In the genomic region with DNA sequence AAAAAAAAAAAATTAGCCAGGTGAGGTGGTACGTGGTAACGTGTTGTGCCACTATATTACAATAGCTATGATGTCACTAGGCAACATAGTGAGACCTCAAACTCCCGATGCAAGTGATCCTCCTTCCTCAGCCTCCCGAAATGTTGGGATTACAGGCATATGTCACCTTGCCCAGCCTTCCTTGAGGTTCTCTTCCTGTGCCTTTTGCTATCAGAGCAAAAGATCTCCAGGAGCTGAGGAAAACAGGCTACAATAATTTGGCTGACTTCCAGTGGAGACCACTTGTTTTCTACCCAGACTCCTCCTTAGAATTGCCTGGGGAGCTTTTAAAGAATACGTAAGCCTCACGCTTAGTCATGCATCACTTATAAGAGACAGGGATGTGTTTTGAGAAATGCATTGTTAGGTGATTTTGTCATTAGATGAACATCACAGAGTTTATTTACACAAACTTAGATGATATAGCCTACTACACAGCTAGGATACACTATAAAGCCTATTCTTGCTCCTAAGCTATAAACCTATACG, we compare ENCODE assay signal across 18 cellular contexts. TPM values are rescaled to one million over a fixed set of nuclear protein-coding genes. Genes with fewer than 3 reads are reported as not detected.
A peak's percentile ranks its signal among the peaks of the same experiment; 100 is the strongest.
DNase-seq lines count a peak whose midpoint lies in the region; ATAC-seq and TF ChIP-seq lines count a peak whose summit lies in the region.
"Had no signal": no experiment of that assay in that cellular context is flagged by ENCODE, and none has a peak within 500 bp of the region (broad histone marks: within the 10 kb centered on the region; RNA-seq: fewer than 3 reads in every experiment).

No MANE protein-coding gene starts in this region.

- ATAC-seq in omental fat pad (ENCODE audit: low FRiP score) = no peak
- ATAC-seq in naive thymus-derived CD8-positive, alpha-beta T cell = no peak
- ATAC-seq: activated T-cell treated with anti-CD3 and anti-CD28 coated beads, Interleukin-2, amount 50 U/mL, for 72 hours; lower lobe of right lung; stimulated activated memory B cell treated with anti-CD40 and anti-IgM and Interleukin-4, amounts not matched to agents 10 μg/mL and 1 μg/mL and 100 μg/mL, for 72 hours had no signal

- H3K36me3 ChIP-seq in stomach = no peaks in the 10 kb centered on the region
- H3K36me3 ChIP-seq: lower lobe of right lung, sigmoid colon had no signal

- no peaks in the 10 kb centered on the region for H3K36me3 Mint-ChIP-seq in HFFc6 (ENCODE audit: low read depth)
- no peaks in the 10 kb centered on the region for H3K36me3 Mint-ChIP-seq in naive thymus-derived CD8-positive, alpha-beta T cell
- H3K36me3 Mint-ChIP-seq: CD4-positive, CD25-positive, alpha-beta regulatory T cell; stimulated activated memory B cell treated with anti-CD40 and anti-IgM and Interleukin-4, amounts not matched to agents 10 μg/mL and 1 μg/mL and 100 μg/mL, for 72 hours had no signal

- H3K4me1 ChIP-seq in stomach = peaks cover 0 to 29% (median 12%) of the 10 kb centered on the region in 4 donors

- DNase-seq in HFFc6 (peak; percentile 65), NCI-H2227 (lab: John Stamatoyannopoulos, UW; ENCODE audit: unreplicated experiment) (peak; percentile 22), astrocyte of the hippocampus (ENCODE audit: low read depth, low spot score) (peak; percentile 35), omental fat pad (ENCODE audit: low spot score) (peak; percentile 1), NK-92 (lab: John Stamatoyannopoulos, UW; ENCODE audit: unreplicated experiment) (no peak), stomach (no peak), NCI-H146 treated with DMSO at 0.1 percent for 48 hours (lab: John Stamatoyannopoulos, UW; ENCODE audit: unreplicated experiment) (no peak)
- DNase-seq in naive thymus-derived CD8-positive, alpha-beta T cell = no peak
- DNase-seq: activated CD4-positive, alpha-beta T cell treated with anti-CD3 and anti-CD28 coated beads, Interleukin-2, amount 10 ng/mL, durations not matched to agents 7 days and 5 days; activated T-cell treated with anti-CD3 and anti-CD28 coated beads, Interleukin-2, amount 50 U/mL, for 72 hours; amygdala; CD4-positive, CD25-positive, alpha-beta regulatory T cell; cortex of kidney; GDM1; lower lobe of right lung; NCI-H524 had no signal

- POLR2A ChIA-PET in naive thymus-derived CD8-positive, alpha-beta T cell (lab: Charles Lee) = interaction anchor here (1.8 kb wide), 1 partner anchor 9 kb away, joined by 6 read pairs; no protein-coding TSS in a partner anchor

- H3K27me3 ChIP-seq in stomach = no peaks in the 10 kb centered on the region
- H3K27me3 ChIP-seq: sigmoid colon had no signal

- no peak for TF ChIP-seq POLR2A in stomach (IDR thresholded peaks at IDR 0.05)

- no peaks in the 10 kb centered on the region for H3K9me3 ChIP-seq in stomach
- H3K9me3 ChIP-seq: lower lobe of right lung, sigmoid colon had no signal

- peaks cover 23% of the 10 kb centered on the region for H3K4me1 Mint-ChIP-seq in HFFc6 (ENCODE audit: low read depth)
- H3K4me1 Mint-ChIP-seq in naive thymus-derived CD8-positive, alpha-beta T cell = peaks cover 5 to 20% (median 15%) of the 10 kb centered on the region in 4 donors

- TF ChIP-seq EP300 in stomach (IDR thresholded peaks at IDR 0.05) = no peak

- H3K4me3 Mint-ChIP-seq in HFFc6 = no peak overlapping the region
- H3K4me3 Mint-ChIP-seq in naive thymus-derived CD8-positive, alpha-beta T cell = no peak overlapping the region
- H3K4me3 Mint-ChIP-seq: activated CD4-positive, alpha-beta T cell treated with anti-CD3 and anti-CD28 coated beads, Interleukin-2, amount 10 ng/mL, durations not matched to agents 7 days and 5 days; activated T-cell treated with anti-CD3 and anti-CD28 coated beads, Interleukin-2, amount 50 U/mL, for 72 hours; stimulated activated memory B cell treated with anti-CD40 and anti-IgM and Interleukin-4, amounts not matched to agents 10 μg/mL and 1 μg/mL and 100 μg/mL, for 72 hours had no signal

- 0 out of 2 replicates have a peak overlapping the region, but pooled peaks have one; percentile 33 for H3K27ac Mint-ChIP-seq in HFFc6
- H3K27ac Mint-ChIP-seq in naive thymus-derived CD8-positive, alpha-beta T cell = no peak overlapping the region
- H3K27ac Mint-ChIP-seq: activated CD4-positive, alpha-beta T cell treated with anti-CD3 and anti-CD28 coated beads, Interleukin-2, amount 10 ng/mL, durations not matched to agents 7 days and 5 days; activated T-cell treated with anti-CD3 and anti-CD28 coated beads, Interleukin-2, amount 50 U/mL, for 72 hours had no signal

- H3K4me3 ChIP-seq in stomach = no peak overlapping the region
- H3K4me3 ChIP-seq: lower lobe of right lung, sigmoid colon had no signal

- TF ChIP-seq CTCF in HFFc6 (IDR thresholded peaks at IDR 0.05) (no peak), omental fat pad (IDR thresholded peaks at IDR 0.05) (no peak), stomach (IDR thresholded peaks at IDR 0.05) (no peak)

- intact Hi-C loops in stomach (cut with DNase I; ENCODE audit: low total_unique reads) = loop anchor here (5.0 kb wide), 1 partner anchor 63 kb away; no protein-coding TSS in a partner anchor

- H3K27me3 Mint-ChIP-seq in HFFc6 (ENCODE audit: insufficient read depth) = peaks cover 1% of the 10 kb centered on the region; the same call in 1 of the 2 replicates
- H3K27me3 Mint-ChIP-seq in naive thymus-derived CD8-positive, alpha-beta T cell = peaks cover 0 to 4% (median 0%) of the 10 kb centered on the region in 5 donors
- H3K27me3 Mint-ChIP-seq: activated CD4-positive, alpha-beta T cell treated with anti-CD3 and anti-CD28 coated beads, Interleukin-2, amount 10 ng/mL, durations not matched to agents 7 days and 5 days; CD4-positive, CD25-positive, alpha-beta regulatory T cell; stimulated activated memory B cell treated with anti-CD40 and anti-IgM and Interleukin-4, amounts not matched to agents 10 μg/mL and 1 μg/mL and 100 μg/mL, for 72 hours had no signal

- no peak overlapping the region for H3K27ac ChIP-seq in stomach
- H3K27ac ChIP-seq: lower lobe of right lung, sigmoid colon had no signal

- 83 to 91% (median 84%) methylated on average over 7 of the region's 7 CpGs for WGBS in stomach, 5 donors

- no peaks in the 10 kb centered on the region for H3K9me3 Mint-ChIP-seq in HFFc6
- H3K9me3 Mint-ChIP-seq in naive thymus-derived CD8-positive, alpha-beta T cell = no peaks in the 10 kb centered on the region
- H3K9me3 Mint-ChIP-seq: activated CD4-positive, alpha-beta T cell treated with anti-CD3 and anti-CD28 coated beads, Interleukin-2, amount 10 ng/mL, durations not matched to agents 7 days and 5 days; activated T-cell treated with anti-CD3 and anti-CD28 coated beads, Interleukin-2, amount 50 U/mL, for 72 hours; CD4-positive, CD25-positive, alpha-beta regulatory T cell; stimulated activated memory B cell treated with anti-CD40 and anti-IgM and Interleukin-4, amounts not matched to agents 10 μg/mL and 1 μg/mL and 100 μg/mL, for 72 hours had no signal

RNA-seq across cellular contexts. Expression of a gene that starts 34.4 kb away (rescaled TPM):
- total RNA-seq in HFFc6 (2021; fragmentation: NEBNext Ultra II Directional; extraction: Animal tissue kit (Norgen Biotek cat#: 25700)) = 10 to 100 TPM; 70.1 to 83.0 (median 74.7) TPM
- total RNA-seq in omental fat pad (100 to 1,000 TPM; 325 to 450 (median 349) TPM), stomach (100 to 1,000 TPM; 163 to 275 (median 222) TPM)
- total RNA-seq in naive thymus-derived CD8-positive, alpha-beta T cell = 1 to 10 TPM; 6.9 to 7.2 TPM
- 1 to 10 TPM in 1 of 3 donors, under 1 TPM in 2; 0.18 to 5.8 (median 0.78) TPM for polyA plus RNA-seq in naive thymus-derived CD8-positive, alpha-beta T cell
- 100 to 1,000 TPM; 415 to 676 (median 423) TPM for polyA plus RNA-seq in stomach

RNA-seq across cellular contexts. Expression of a gene that starts 43.2 kb away (rescaled TPM):
- 100 to 1,000 TPM; 114 to 150 (median 126) TPM for total RNA-seq in HFFc6 (2021; fragmentation: NEBNext Ultra II Directional; extraction: Animal tissue kit (Norgen Biotek cat#: 25700))
- total RNA-seq in omental fat pad (10 to 100 TPM; 32.5 to 81.3 (median 68.8) TPM), stomach (10 to 100 TPM in 4 of 5 donors, 1 to 10 TPM in 1; 7.0 to 53.1 (median 29.9) TPM)
- total RNA-seq in naive thymus-derived CD8-positive, alpha-beta T cell = 10 to 100 TPM; 73.6 to 75.4 TPM
- polyA plus RNA-seq in naive thymus-derived CD8-positive, alpha-beta T cell = 10 to 100 TPM; 59.4 to 75.4 (median 65.7) TPM
- polyA plus RNA-seq in stomach = 10 to 100 TPM; 22.9 to 50.9 (median 27.2) TPM

Comparison
In these comparisons a context has a peak if more than half of its experiments do, and no peak if none do; other contexts are left out.
1. DNase-seq: peak in HFFc6 (single experiment), NCI-H2227 (single experiment), astrocyte of the hippocampus (single experiment) and omental fat pad (single experiment); none in NK-92 (single experiment), naive thymus-derived CD8-positive, alpha-beta T cell (0 of 10), stomach (single experiment) and NCI-H146 treated with DMSO at 0.1 percent for 48 hours (single experiment).
2. RNA of a gene that starts 34.4 kb away (total RNA-seq): 325 to 450 TPM in omental fat pad, 163 to 275 TPM in stomach and 70.1 to 83.0 TPM in HFFc6; 6.9 to 7.2 TPM in naive thymus-derived CD8-positive, alpha-beta T cell; every median in the first group is over 4 times any median in the second.